ENCODE assay signal across 16 cellular contexts in the genomic region with DNA sequence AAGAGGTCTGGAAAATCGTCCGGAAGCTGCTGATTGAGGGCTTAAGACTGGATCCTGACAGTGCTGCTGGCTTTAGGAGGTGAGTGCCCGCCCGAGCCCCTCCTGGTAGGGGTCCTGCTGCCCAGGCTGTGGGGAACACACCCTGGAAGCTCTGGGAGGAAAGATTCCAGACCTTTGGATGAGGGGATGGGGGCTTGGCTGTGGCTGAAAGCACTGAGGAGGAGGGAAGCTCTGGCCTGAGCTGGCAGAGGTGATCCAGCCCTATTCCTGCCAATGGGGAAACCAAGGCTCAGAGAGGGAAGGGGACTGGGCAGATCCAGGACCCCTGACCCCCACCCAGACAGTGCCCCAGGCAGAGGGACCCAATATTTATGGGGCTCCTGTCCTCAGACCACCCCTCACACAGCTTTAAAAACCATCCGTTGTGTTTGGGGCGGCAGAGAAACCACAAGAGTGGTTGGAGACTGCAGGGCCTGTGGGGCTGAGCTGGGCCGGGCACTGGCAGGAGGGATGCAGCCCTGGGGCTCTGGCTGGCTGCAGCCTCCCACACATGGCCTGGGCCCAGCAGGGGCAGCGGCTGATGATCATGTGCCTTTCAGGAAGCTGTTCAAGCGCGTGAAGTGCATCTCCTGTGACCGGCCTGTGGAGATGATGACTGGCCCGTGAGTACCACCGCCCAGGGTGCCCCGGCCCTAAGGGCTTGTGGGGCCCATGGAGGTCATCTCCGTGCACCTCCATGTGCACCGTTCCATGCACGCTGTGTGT. TPM values are rescaled to one million over a fixed set of nuclear protein-coding genes. Genes with fewer than 3 reads are reported as not detected.
DNase-seq lines count a peak whose midpoint lies in the region; ATAC-seq, FAIRE-seq and TF ChIP-seq lines count a peak whose summit lies in the region.
"Had no signal": no experiment of that assay in that cellular context is flagged by ENCODE, and none has a peak within 500 bp of the region (broad histone marks: within the 10 kb centered on the region; RNA-seq: fewer than 3 reads in every experiment).

No MANE protein-coding gene starts in this region.

- SMC1A ChIA-PET in GM12878 (lab: Charles Lee; ENCODE audit: uncharacterized antibody, unreplicated experiment), result no interaction called here

- no peak overlapping the region for H3K9ac ChIP-seq in GM12878 (ENCODE audit: control insufficient read depth, insufficient read depth, low read length)
- no peak overlapping the region for H3K9ac ChIP-seq in neural progenitor cell

- H3K36me3 ChIP-seq in GM23338 (ENCODE audit: insufficient read depth), result no peaks in the 10 kb centered on the region
- H3K36me3 ChIP-seq in GM12878 (ENCODE audit: control insufficient read depth in 2 of 2, insufficient read depth in 2 of 2, low read length in 1 of 2), result no peaks in the 10 kb centered on the region
- no peaks in the 10 kb centered on the region for H3K36me3 ChIP-seq in neural progenitor cell
- H3K36me3 ChIP-seq in pancreas, result no peaks in the 10 kb centered on the region

- no peak for TF ChIP-seq CTCF in A549 (IDR thresholded peaks at IDR 0.05)
- TF ChIP-seq CTCF in GM23338 (conservative IDR thresholded peaks at IDR 0.05; ENCODE audit: low read depth in 2 of 2), result no peak
- no peak for TF ChIP-seq CTCF in GM12878 (IDR thresholded peaks at IDR 0.05 in 2 of 3, conservative IDR thresholded peaks at IDR 0.05 in 1 of 3; ENCODE audit: control insufficient read depth in 2 of 3, extremely low read depth in 1 of 3, insufficient read depth in 1 of 3, low read depth in 3 of 3, low read length in 3 of 3)
- no peak for TF ChIP-seq CTCF in neural progenitor cell (IDR thresholded peaks at IDR 0.05)
- no peak for TF ChIP-seq CTCF in pancreas (IDR thresholded peaks at IDR 0.05)

- no peak overlapping the region for H3K4me2 ChIP-seq in A549
- H3K4me2 ChIP-seq in GM23338, result no peak overlapping the region
- H3K4me2 ChIP-seq in GM12878 (ENCODE audit: control insufficient read depth, insufficient read depth), result no peak overlapping the region
- H3K4me2 ChIP-seq in neural progenitor cell, result no peak overlapping the region

- H3K36me3 Mint-ChIP-seq in GM23338 (ENCODE audit: low read depth), result peaks cover 15% of the 10 kb centered on the region; the same call in 2 of the 3 replicates
- peaks cover 2% of the 10 kb centered on the region for H3K36me3 Mint-ChIP-seq in neural progenitor cell

- RAD21 ChIA-PET in GM12878 (lab: Charles Lee; ENCODE audit: unreplicated experiment), result no interaction called here

- WGBS in A549 (ENCODE audit: missing lambda C conversion rate), result 74% methylated on average over 14 of the region's 17 CpGs
- WGBS in GM12878 (ENCODE audit: insufficient coverage, insufficient replicate concordance, low lambda C conversion rate, missing lambda C conversion rate), result 21% methylated on average over 17 of the region's 17 CpGs
- WGBS in pancreas, 2 donors, result 85 to 94% methylated on average over 17 of the region's 17 CpGs

- TF ChIP-seq EP300 in A549 (IDR thresholded peaks at IDR 0.05) (no peak), GM12878 (IDR thresholded peaks at IDR 0.05; ENCODE audit: borderline replicate concordance in 1 of 2, control insufficient read depth in 1 of 2, low read depth in 2 of 2, low read length in 2 of 2) (no peak)

- H3K4me1 Mint-ChIP-seq in GM23338 (peaks cover 16% of the 10 kb centered on the region), neural progenitor cell (peaks cover 4% of the 10 kb centered on the region)

- H3K4me1 ChIP-seq in A549 (0 out of 3 replicates have a peak, but pooled peaks cover 2% of the 10 kb centered on the region), GM23338 (ENCODE audit: insufficient read depth) (peaks cover 9% of the 10 kb centered on the region), GM12878 (ENCODE audit: control insufficient read depth, insufficient read depth, low read length) (no peaks in the 10 kb centered on the region), neural progenitor cell (peaks cover 9% of the 10 kb centered on the region), pancreas (no peaks in the 10 kb centered on the region)

- BruUV-seq in GM12878 (replicated peaks; lab: Mats Ljungman, UMichigan), result no TSS peak

- H3K4me3 Mint-ChIP-seq in GM23338 (no peak overlapping the region), neural progenitor cell (no peak overlapping the region)
- H3K4me3 Mint-ChIP-seq: CD4-positive, alpha-beta T cell had no signal

- in situ Hi-C loops in GM12878 (cut with MboI), result loop anchor here (10.0 kb wide), 1 partner anchor 57 kb away; a partner anchor contains a TSS

- H3K27ac Mint-ChIP-seq in GM23338, result no peak overlapping the region
- peak overlapping the region; percentile 1 for H3K27ac Mint-ChIP-seq in neural progenitor cell
- H3K27ac Mint-ChIP-seq: CD4-positive, alpha-beta T cell had no signal

- intact Hi-C loops in GM12878 (cut with micrococcal nuclease; ENCODE audit: unreplicated experiment), result no loop called here
- intact Hi-C loops in pancreas (cut with DNase I), result no loop called here

- no peaks in the 10 kb centered on the region for H4K20me1 ChIP-seq in GM23338 (replicated peaks; ENCODE audit: insufficient read depth)
- H4K20me1 ChIP-seq in GM12878 (ENCODE audit: control insufficient read depth, insufficient read depth), result no peaks in the 10 kb centered on the region
- H4K20me1 ChIP-seq in neural progenitor cell (ENCODE audit: low read depth), result no peaks in the 10 kb centered on the region

- H3F3A ChIP-seq in GM23338 (replicated peaks; ENCODE audit: low read depth) (no peaks in the 10 kb centered on the region), neural progenitor cell (ENCODE audit: low read depth) (no peaks in the 10 kb centered on the region)

- POLR2A ChIA-PET in A549 (lab: Yijun Ruan, JAX) (no interaction called here), GM12878 (lab: Charles Lee) (no interaction called here)

- H3K9me3 ChIP-seq in A549 (no peaks in the 10 kb centered on the region), GM12878 (replicated peaks; ENCODE audit: control insufficient read depth, insufficient read depth, low read length) (peaks cover 8% of the 10 kb centered on the region; the same call in 2 of the 3 replicates), neural progenitor cell (ENCODE audit: low read depth) (no peaks in the 10 kb centered on the region), pancreas (no peaks in the 10 kb centered on the region)

- TF ChIP-seq RAD21 in A549 (conservative IDR thresholded peaks at IDR 0.05 in 1 of 2, IDR thresholded peaks at IDR 0.05 in 1 of 2) (no peak), GM12878 (IDR thresholded peaks at IDR 0.05; ENCODE audit: insufficient read depth, low read depth, low read length) (no peak)

- no peak for DNase-seq in A549 (ENCODE audit: low read depth in 1 of 2, low spot score in 1 of 2)
- no peak for DNase-seq in GM23338 (ENCODE audit: low spot score)
- no peak for DNase-seq in GM12878 (ENCODE audit: low read depth, low spot score)
- no peak for DNase-seq in neural progenitor cell (ENCODE audit: low spot score)
- no peak for DNase-seq in pancreas
- no peak for DNase-seq in SK-N-DZ (ENCODE audit: low spot score)
- DNase-seq: Calu3; CD4-positive, alpha-beta T cell; KBM-7; NCI-H1092; NCI-H146; PC-3 had no signal

- peaks cover 17% of the 10 kb centered on the region for H3K9me3 Mint-ChIP-seq in GM23338
- peaks cover 2% of the 10 kb centered on the region for H3K9me3 Mint-ChIP-seq in neural progenitor cell
- H3K9me3 Mint-ChIP-seq: CD4-positive, alpha-beta T cell had no signal

- ATAC-seq in A549, result peak; percentile 22 to 32; a peak in 3 of 6 replicates
- peak; percentile 45 for ATAC-seq in GM23338
- peak; percentile 23; the same call in 1 of the 3 replicates for ATAC-seq in GM12878
- ATAC-seq in GM19324 (IDR thresholded peaks at IDR 0.05; ENCODE audit: low FRiP score, unreplicated experiment), result no peak
- ATAC-seq in GM21381 (IDR thresholded peaks at IDR 0.05; ENCODE audit: unreplicated experiment), result no peak
- ATAC-seq in pancreas, result no peak
- ATAC-seq: PC-3 had no signal

- H3K27me3 Mint-ChIP-seq in GM23338 (ENCODE audit: insufficient read depth, low read depth, poor library complexity) (peaks cover 10% of the 10 kb centered on the region), neural progenitor cell (ENCODE audit: insufficient read depth, low read depth) (peaks cover 7% of the 10 kb centered on the region)
- H3K27me3 Mint-ChIP-seq: CD4-positive, alpha-beta T cell had no signal

- H3K9me2 ChIP-seq in GM23338 (ENCODE audit: insufficient read depth), result no peaks in the 10 kb centered on the region

- TF ChIP-seq POLR2A in A549 (IDR thresholded peaks at IDR 0.05; ENCODE audit: low read length) (no peak), GM12878 (IDR thresholded peaks at IDR 0.05; ENCODE audit: low read depth, low read length) (no peak)

- FAIRE-seq in A549 (lab: Jason Lieb, UNC), result no peak
- FAIRE-seq in GM12878 (lab: Jason Lieb, UNC), result no peak
- no peak for FAIRE-seq in pancreas (lab: Jason Lieb, UNC)
- FAIRE-seq: A204.1 had no signal

- CTCF ChIA-PET in A549 (lab: Yijun Ruan, JAX), result interaction anchor here (0.6 to 1.2 kb wide), 4 partner anchors 42 to 86 kb away, joined by 3 to 5 read pairs (median 4); no protein-coding TSS in a partner anchor
- CTCF ChIA-PET in GM12878 (lab: Yijun Ruan, JAX), result interaction anchor here (0.6 to 1.1 kb wide), 3 partner anchors 86 to 419 kb away, joined by 3 to 4 read pairs (median 3); no protein-coding TSS in a partner anchor

- no peaks in the 10 kb centered on the region for H3K27me3 ChIP-seq in GM23338 (ENCODE audit: insufficient read depth)
- H3K27me3 ChIP-seq in GM12878 (replicated peaks in 1 of 2; ENCODE audit: control insufficient read depth in 2 of 2, insufficient read depth in 2 of 2, low read length in 1 of 2), result no peaks in the 10 kb centered on the region; a peak in 1 of 4 replicates
- no peaks in the 10 kb centered on the region for H3K27me3 ChIP-seq in neural progenitor cell
- no peaks in the 10 kb centered on the region for H3K27me3 ChIP-seq in pancreas

- H3K4me3 ChIP-seq in A549 (no peak overlapping the region), GM23338 (no peak overlapping the region), GM12878 (no peak overlapping the region), neural progenitor cell (no peak overlapping the region), pancreas (no peak overlapping the region)

- H3K79me2 ChIP-seq in GM23338 (replicated peaks; ENCODE audit: insufficient read depth), result no peaks in the 10 kb centered on the region
- H3K79me2 ChIP-seq in GM12878 (ENCODE audit: control insufficient read depth, insufficient read depth, low read length), result no peaks in the 10 kb centered on the region
- H3K79me2 ChIP-seq in neural progenitor cell (ENCODE audit: low read depth), result no peaks in the 10 kb centered on the region

- H2AFZ ChIP-seq in GM23338, result no peak overlapping the region
- H2AFZ ChIP-seq in GM12878 (ENCODE audit: control insufficient read depth, low read depth, low read length), result no peak overlapping the region
- no peak overlapping the region for H2AFZ ChIP-seq in neural progenitor cell (replicated peaks)

- H3K27ac ChIP-seq in A549 (no peak overlapping the region), GM23338 (ENCODE audit: low read depth) (no peak overlapping the region), GM12878 (ENCODE audit: control insufficient read depth, insufficient read depth) (no peak overlapping the region), neural progenitor cell (no peak overlapping the region), pancreas (no peak overlapping the region)
- H3K27ac ChIP-seq: RWPE1 had no signal

RNA-seq across cellular contexts. Expression of a gene that starts 22.8 kb away (rescaled TPM):
- polyA plus RNA-seq in A549 (2011; rRNA removed) (10.0 and 10.2 TPM in 2 replicates), A549 (2017; fragmentation: RNase III; extraction: RNeasy Plus Mini Kit Qiagen cat#74134 plus additional on column Dnase treatment) (33.2 to 36.6 TPM (median 34.1 TPM) in 3 replicates), GM23338 (2016; fragmentation: Nextera tagmentation; extraction: Ambion mirVana) (20.7 and 23.9 TPM in 2 replicates), GM12878 (2011; rRNA removed) (0.94 and 2.6 TPM in 2 replicates), GM12878 (2014; fragmentation: Illumina TruSeq; extraction: Trizol) (0.35 and 2.7 TPM in 2 replicates), GM12878 (2014; fragmentation: Nextera tagmentation; extraction: Ambion mirVana) (under 1 TPM; 0.05 to 0.82 TPM), GM12878 (2014; rRNA removed) (23.1 and 29.7 TPM in 2 replicates), GM12878 (2016; fragmentation: Nextera tagmentation; extraction: Ambion mirVana) (1 to 10 TPM; 6.5 to 9.3 TPM), pancreas (10 to 100 TPM; 29.3 to 42.5 TPM)
- 52.3 and 75.7 TPM in 2 replicates for polyA plus RNA-seq in A549 (2012; cell fraction: cytosol; rRNA removed)
- polyA plus RNA-seq in A549 (2012; cell fraction: nucleus; rRNA removed), result 126 and 212 TPM in 2 replicates
- polyA minus RNA-seq in A549 (2011; rRNA and poly(A)+ RNA removed), result 6.7 and 10.2 TPM in 2 replicates
- 32.2 and 32.8 TPM in 2 replicates for total RNA-seq in GM23338 (2014; rRNA removed; shearing (Covaris generic))
- total RNA-seq in GM12878 (2013; cell fraction: nucleolus; rRNA removed), result 14.4 and 16.6 TPM in 2 replicates
- total RNA-seq in GM12878 (2014; rRNA removed) (9.6 and 15.7 TPM in 2 replicates), GM12878 (2014; rRNA removed; fragmentation: Illumina TruSeq; extraction: Trizol) (3.7 and 4.3 TPM in 2 replicates), GM12878 (2021) (24.2 and 32.7 TPM in 2 replicates), neural progenitor cell (ENCODE audit: low replicate concordance) (0.97 and 11.9 TPM in 2 replicates), pancreas (10 to 100 TPM in 5 of 6 donors, 1 to 10 TPM in 1; 9.1 to 19.4 (median 14.3) TPM)
- polyA plus RNA-seq in GM12878 (2011; ENCODE audit: low read depth), result 5.6 TPM
- polyA plus RNA-seq in GM12878 (2011; cell fraction: cytosol; rRNA removed), result 4.2 and 7.8 TPM in 2 replicates
- polyA plus RNA-seq in GM12878 (2011; cell fraction: nucleus; rRNA removed), result 17.7 and 29.2 TPM in 2 replicates
- polyA plus RNA-seq in GM12878 (2012), result 13.8 and 35.9 TPM in 2 replicates
- 1.0 and 3.6 TPM in 2 replicates for polyA minus RNA-seq in GM12878 (2011; rRNA and poly(A)+ RNA removed)
- 4.4 and 5.0 TPM in 2 replicates for polyA minus RNA-seq in GM12878 (2011; cell fraction: cytosol; rRNA and poly(A)+ RNA removed)
- 7.3 and 20.9 TPM in 2 replicates for polyA minus RNA-seq in GM12878 (2011; cell fraction: nucleus; rRNA and poly(A)+ RNA removed)
- polyA plus RNA-seq in SK-N-DZ (2014; cell fraction: cytosol; rRNA removed), result 5.3 and 11.2 TPM in 2 replicates
- polyA plus RNA-seq in SK-N-DZ (2014; cell fraction: nucleus; rRNA removed), result 23.7 and 30.6 TPM in 2 replicates

RNA-seq across cellular contexts. Expression of a gene that starts 32.7 kb away (rescaled TPM):
- polyA plus RNA-seq in A549 (2011; rRNA removed), result 4.3 and 8.2 TPM in 2 replicates
- polyA plus RNA-seq in A549 (2012; cell fraction: cytosol; rRNA removed), result 13.8 and 18.5 TPM in 2 replicates
- 34.4 and 34.6 TPM in 2 replicates for polyA plus RNA-seq in A549 (2012; cell fraction: nucleus; rRNA removed)
- 28.2 to 30.6 TPM (median 29.9 TPM) in 3 replicates for polyA plus RNA-seq in A549 (2017; fragmentation: RNase III; extraction: RNeasy Plus Mini Kit Qiagen cat#74134 plus additional on column Dnase treatment)
- polyA minus RNA-seq in A549 (2011; rRNA and poly(A)+ RNA removed), result 10.7 and 16.5 TPM in 2 replicates
- 54.6 and 71.8 TPM in 2 replicates for total RNA-seq in GM23338 (2014; rRNA removed; shearing (Covaris generic))
- 10.5 and 13.1 TPM in 2 replicates for polyA plus RNA-seq in GM23338 (2016; fragmentation: Nextera tagmentation; extraction: Ambion mirVana)
- 99.4 and 104 TPM in 2 replicates for total RNA-seq in GM12878 (2013; cell fraction: nucleolus; rRNA removed)
- 19.3 and 23.4 TPM in 2 replicates for total RNA-seq in GM12878 (2014; rRNA removed)
- 6.4 and 9.4 TPM in 2 replicates for total RNA-seq in GM12878 (2014; rRNA removed; fragmentation: Illumina TruSeq; extraction: Trizol)
- total RNA-seq in GM12878 (2021), result 77.1 and 86.7 TPM in 2 replicates
- polyA plus RNA-seq in GM12878 (2011; ENCODE audit: low read depth), result 15.2 TPM
- polyA plus RNA-seq in GM12878 (2011; rRNA removed), result 2.6 and 4.0 TPM in 2 replicates
- 7.5 and 11.1 TPM in 2 replicates for polyA plus RNA-seq in GM12878 (2011; cell fraction: cytosol; rRNA removed)
- polyA plus RNA-seq in GM12878 (2011; cell fraction: nucleus; rRNA removed), result 29.8 and 52.4 TPM in 2 replicates
- polyA plus RNA-seq in GM12878 (2012), result 35.9 and 43.4 TPM in 2 replicates
- polyA plus RNA-seq in GM12878 (2014; fragmentation: Illumina TruSeq; extraction: Trizol), result 7.9 and 12.7 TPM in 2 replicates
- polyA plus RNA-seq in GM12878 (2014; fragmentation: Nextera tagmentation; extraction: Ambion mirVana), result under 1 TPM; 0.35 to 0.77 TPM
- polyA plus RNA-seq in GM12878 (2014; rRNA removed), result 24.3 and 32.9 TPM in 2 replicates
- polyA plus RNA-seq in GM12878 (2016; fragmentation: Nextera tagmentation; extraction: Ambion mirVana), result 10 to 100 TPM; 16.6 to 17.7 TPM
- polyA minus RNA-seq in GM12878 (2011; rRNA and poly(A)+ RNA removed), result 10.5 and 20.3 TPM in 2 replicates
- 16.2 and 17.4 TPM in 2 replicates for polyA minus RNA-seq in GM12878 (2011; cell fraction: cytosol; rRNA and poly(A)+ RNA removed)
- polyA minus RNA-seq in GM12878 (2011; cell fraction: nucleus; rRNA and poly(A)+ RNA removed), result 15.1 and 27.0 TPM in 2 replicates
- total RNA-seq in neural progenitor cell (ENCODE audit: low replicate concordance), result 17.5 and 22.4 TPM in 2 replicates
- total RNA-seq in pancreas, result 10 to 100 TPM; 29.0 to 43.8 (median 33.0) TPM
- 10 to 100 TPM; 17.2 to 29.9 TPM for polyA plus RNA-seq in pancreas
- 34.2 and 41.3 TPM in 2 replicates for polyA plus RNA-seq in SK-N-DZ (2014; cell fraction: cytosol; rRNA removed)
- 22.4 and 45.7 TPM in 2 replicates for polyA plus RNA-seq in SK-N-DZ (2014; cell fraction: nucleus; rRNA removed)

RNA-seq across cellular contexts. Expression of a gene that starts 35.7 kb away (rescaled TPM):
- polyA plus RNA-seq in A549 (2011; rRNA removed), result 0.03 TPM in 1 of 2 replicates, not detected in the other
- 0.01 TPM in 2 replicates for polyA plus RNA-seq in A549 (2012; cell fraction: cytosol; rRNA removed)
- 0.02 and 0.04 TPM in 2 replicates for polyA plus RNA-seq in A549 (2012; cell fraction: nucleus; rRNA removed)
- 0.01 to 0.03 TPM in 2 of 3 replicates, not detected in the other for polyA plus RNA-seq in A549 (2017; fragmentation: RNase III; extraction: RNeasy Plus Mini Kit Qiagen cat#74134 plus additional on column Dnase treatment)
- not detected in 2 replicates for polyA minus RNA-seq in A549 (2011; rRNA and poly(A)+ RNA removed)
- 1.2 and 2.2 TPM in 2 replicates for total RNA-seq in GM23338 (2014; rRNA removed; shearing (Covaris generic))
- 0.09 and 0.37 TPM in 2 replicates for polyA plus RNA-seq in GM23338 (2016; fragmentation: Nextera tagmentation; extraction: Ambion mirVana)
- total RNA-seq in GM12878 (2013; cell fraction: nucleolus; rRNA removed), result 0.22 and 0.35 TPM in 2 replicates
- not detected in 2 replicates for total RNA-seq in GM12878 (2014; rRNA removed)
- not detected in 2 replicates for total RNA-seq in GM12878 (2014; rRNA removed; fragmentation: Illumina TruSeq; extraction: Trizol)
- 0.05 and 0.08 TPM in 2 replicates for total RNA-seq in GM12878 (2021)
- not detected for polyA plus RNA-seq in GM12878 (2011; ENCODE audit: low read depth)
- 0.01 TPM in 1 of 2 replicates, not detected in the other for polyA plus RNA-seq in GM12878 (2011; rRNA removed)
- polyA plus RNA-seq in GM12878 (2011; cell fraction: cytosol; rRNA removed), result 0.01 TPM in 1 of 2 replicates, not detected in the other
- polyA plus RNA-seq in GM12878 (2011; cell fraction: nucleus; rRNA removed), result 0.04 TPM in 2 replicates
- polyA plus RNA-seq in GM12878 (2012), result 0.06 TPM in 1 of 2 replicates, not detected in the other
- 0.01 TPM in 1 of 2 replicates, not detected in the other for polyA plus RNA-seq in GM12878 (2014; fragmentation: Illumina TruSeq; extraction: Trizol)
- not detected for polyA plus RNA-seq in GM12878 (2014; fragmentation: Nextera tagmentation; extraction: Ambion mirVana)
- polyA plus RNA-seq in GM12878 (2014; rRNA removed), result 0.04 TPM in 1 of 2 replicates, not detected in the other
- polyA plus RNA-seq in GM12878 (2016; fragmentation: Nextera tagmentation; extraction: Ambion mirVana), result not detected
- 0.15 TPM in 1 of 2 replicates, not detected in the other for polyA minus RNA-seq in GM12878 (2011; rRNA and poly(A)+ RNA removed)
- polyA minus RNA-seq in GM12878 (2011; cell fraction: cytosol; rRNA and poly(A)+ RNA removed), result not detected in 2 replicates
- not detected in 2 replicates for polyA minus RNA-seq in GM12878 (2011; cell fraction: nucleus; rRNA and poly(A)+ RNA removed)
- 0.11 and 0.99 TPM in 2 replicates for total RNA-seq in neural progenitor cell (ENCODE audit: low replicate concordance)
- total RNA-seq in pancreas, result under 1 TPM; 0.28 to 0.47 (median 0.34) TPM
- polyA plus RNA-seq in pancreas, result under 1 TPM; 0.30 to 0.31 TPM
- polyA plus RNA-seq in SK-N-DZ (2014; cell fraction: cytosol; rRNA removed), result 0.06 TPM in 1 of 2 replicates, not detected in the other
- 0.08 TPM in 1 of 2 replicates, not detected in the other for polyA plus RNA-seq in SK-N-DZ (2014; cell fraction: nucleus; rRNA removed)
- total RNA-seq: Calu3, PC-3 had no signal

RNA-seq across cellular contexts. Expression of a gene that starts 53.3 kb away (rescaled TPM):
- polyA plus RNA-seq in A549 (2011; rRNA removed) (3.7 and 4.4 TPM in 2 replicates), A549 (2017; fragmentation: RNase III; extraction: RNeasy Plus Mini Kit Qiagen cat#74134 plus additional on column Dnase treatment) (7.8 to 8.4 TPM (median 8.3 TPM) in 3 replicates), GM23338 (2016; fragmentation: Nextera tagmentation; extraction: Ambion mirVana) (38.2 and 39.2 TPM in 2 replicates), GM12878 (2011; rRNA removed) (3.1 and 11.0 TPM in 2 replicates), GM12878 (2014; fragmentation: Illumina TruSeq; extraction: Trizol) (10.3 and 17.5 TPM in 2 replicates), GM12878 (2014; fragmentation: Nextera tagmentation; extraction: Ambion mirVana) (1 to 10 TPM; 6.1 to 7.2 TPM), GM12878 (2014; rRNA removed) (11.5 and 12.0 TPM in 2 replicates), GM12878 (2016; fragmentation: Nextera tagmentation; extraction: Ambion mirVana) (10 to 100 TPM; 29.4 to 32.4 TPM), pancreas (10 to 100 TPM; 13.6 to 24.4 TPM)
- polyA plus RNA-seq in A549 (2012; cell fraction: cytosol; rRNA removed), result 5.0 and 6.2 TPM in 2 replicates
- 5.3 TPM in 2 replicates for polyA plus RNA-seq in A549 (2012; cell fraction: nucleus; rRNA removed)
- 2.6 and 3.7 TPM in 2 replicates for polyA minus RNA-seq in A549 (2011; rRNA and poly(A)+ RNA removed)
- 56.3 and 57.6 TPM in 2 replicates for total RNA-seq in GM23338 (2014; rRNA removed; shearing (Covaris generic))
- 11.0 and 13.8 TPM in 2 replicates for total RNA-seq in GM12878 (2013; cell fraction: nucleolus; rRNA removed)
- total RNA-seq in GM12878 (2014; rRNA removed) (14.2 and 15.6 TPM in 2 replicates), GM12878 (2014; rRNA removed; fragmentation: Illumina TruSeq; extraction: Trizol) (7.6 and 9.1 TPM in 2 replicates), GM12878 (2021) (27.8 and 28.2 TPM in 2 replicates), neural progenitor cell (ENCODE audit: low replicate concordance) (13.1 and 32.6 TPM in 2 replicates), pancreas (10 to 100 TPM; 16.3 to 20.1 (median 18.9) TPM)
- polyA plus RNA-seq in GM12878 (2011; ENCODE audit: low read depth), result 7.1 TPM
- 10.3 and 14.9 TPM in 2 replicates for polyA plus RNA-seq in GM12878 (2011; cell fraction: cytosol; rRNA removed)
- polyA plus RNA-seq in GM12878 (2011; cell fraction: nucleus; rRNA removed), result 16.2 and 17.7 TPM in 2 replicates
- polyA plus RNA-seq in GM12878 (2012), result 15.1 and 15.2 TPM in 2 replicates
- polyA minus RNA-seq in GM12878 (2011; rRNA and poly(A)+ RNA removed), result 8.3 and 8.5 TPM in 2 replicates
- 8.6 TPM in 2 replicates for polyA minus RNA-seq in GM12878 (2011; cell fraction: cytosol; rRNA and poly(A)+ RNA removed)
- 5.6 and 6.6 TPM in 2 replicates for polyA minus RNA-seq in GM12878 (2011; cell fraction: nucleus; rRNA and poly(A)+ RNA removed)
- 29.1 and 33.1 TPM in 2 replicates for polyA plus RNA-seq in SK-N-DZ (2014; cell fraction: cytosol; rRNA removed)
- 11.1 and 15.7 TPM in 2 replicates for polyA plus RNA-seq in SK-N-DZ (2014; cell fraction: nucleus; rRNA removed)

Comparison
In these comparisons a context has a peak if more than half of its experiments do, and no peak if none do; other contexts are left out.
1. ATAC-seq: peak in A549 (2 of 2), GM23338 (single experiment) and GM12878 (single experiment); none in GM19324 (single experiment), GM21381 (single experiment) and pancreas (0 of 4).